18 cellular contexts compared by ENCODE assay signal in the genomic region with DNA sequence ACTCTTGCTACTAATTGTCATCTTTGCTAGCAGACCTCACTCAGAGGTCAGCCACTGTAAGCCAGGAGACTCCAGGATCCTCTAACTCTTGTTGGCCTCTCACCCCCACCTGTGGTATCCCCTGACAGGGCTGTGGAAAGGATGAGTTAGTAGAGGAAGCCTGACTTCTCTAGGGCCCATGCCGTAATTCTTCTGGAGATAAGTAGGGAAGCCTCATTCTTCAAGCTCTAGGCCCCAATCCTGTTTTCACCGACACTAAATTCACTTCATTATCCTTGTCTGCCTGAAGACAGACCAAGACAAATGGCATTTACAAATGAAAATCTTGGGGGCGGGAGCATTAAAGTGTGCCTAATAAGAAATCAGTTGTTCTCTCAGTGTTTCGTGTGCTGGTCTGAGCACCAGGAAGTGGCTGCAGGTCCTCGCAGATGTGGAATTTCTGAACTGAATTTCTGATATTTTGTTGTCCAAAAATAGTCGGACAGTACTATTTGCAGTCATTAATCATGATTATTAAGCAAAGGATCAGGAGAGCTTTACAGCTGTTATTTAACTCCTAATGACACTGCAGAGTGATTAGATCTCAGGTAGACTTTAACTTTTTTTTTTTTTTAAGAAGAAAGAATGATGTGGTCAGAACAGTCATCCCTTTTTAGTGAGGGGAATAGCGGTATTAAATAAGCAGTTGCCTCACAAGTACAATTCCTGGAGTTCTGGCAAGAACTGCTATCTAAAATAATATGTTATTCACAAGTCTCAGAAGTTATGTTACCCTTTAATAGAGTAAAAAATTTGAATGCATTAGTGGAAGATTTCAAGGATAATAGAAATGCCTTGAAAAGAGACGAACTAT. TPM values are rescaled to one million over a fixed set of nuclear protein-coding genes. Genes with fewer than 3 reads are reported as not detected.
A peak's percentile ranks its signal among the peaks of the same experiment; 100 is the strongest.
DNase-seq lines count a peak whose midpoint lies in the region; FAIRE-seq and TF ChIP-seq lines count a peak whose summit lies in the region.
"Had no signal": no experiment of that assay in that cellular context is flagged by ENCODE, and none has a peak within 500 bp of the region (broad histone marks: within the 10 kb centered on the region; RNA-seq: fewer than 3 reads in every experiment).

No MANE protein-coding gene starts in this region.

- H3K9me3 Mint-ChIP-seq in nephron progenitor cell, result no peaks in the 10 kb centered on the region
- no peaks in the 10 kb centered on the region for H3K9me3 Mint-ChIP-seq in activated CD4-positive, alpha-beta memory T cell treated with anti-CD3 and anti-CD28 coated beads, Interleukin-2, amount 10 ng/mL, durations not matched to agents 7 days and 5 days
- no peaks in the 10 kb centered on the region for H3K9me3 Mint-ChIP-seq in Calu3 (ENCODE audit: low read depth, unreplicated experiment)
- H3K9me3 Mint-ChIP-seq: activated naive CD4-positive, alpha-beta T cell treated with anti-CD3 and anti-CD28 coated beads, Interleukin-2, amount 10 ng/mL, durations not matched to agents 7 days and 5 days; neural crest cell had no signal

- 49% methylated on average over 8 of the region's 8 CpGs for WGBS in esophagus muscularis mucosa
- 78 to 79% methylated on average over 8 of the region's 8 CpGs for WGBS in thyroid gland, 2 donors

- H3K36me3 ChIP-seq in esophagus muscularis mucosa, result no peaks in the 10 kb centered on the region
- H3K36me3 ChIP-seq in kidney (ENCODE audit: control insufficient read depth in 1 of 2, insufficient read depth in 2 of 2, low read length in 2 of 2), result no peaks in the 10 kb centered on the region
- H3K36me3 ChIP-seq in thyroid gland, result no peaks in the 10 kb centered on the region

- intact Hi-C loops in esophagus muscularis mucosa (cut with DNase I) (loop anchor here (5.0 kb wide), 1 partner anchor 57 kb away; the partner anchor contains the start of gene RBMS3), kidney (cut with DNase I) (no loop called here), thyroid gland (cut with DNase I) (no loop called here), Calu3 (cut with micrococcal nuclease; ENCODE audit: unreplicated experiment) (no loop called here)

- no peak for TF ChIP-seq POLR2A in esophagus muscularis mucosa (IDR thresholded peaks at IDR 0.05; ENCODE audit: low read depth)
- no peak for TF ChIP-seq POLR2A in thyroid gland (IDR thresholded peaks at IDR 0.05)

- no peak overlapping the region for H3K4me3 ChIP-seq in AG10803 (ENCODE audit: low read length)
- no peak overlapping the region for H3K4me3 ChIP-seq in esophagus muscularis mucosa
- no peak overlapping the region for H3K4me3 ChIP-seq in kidney (ENCODE audit: low read length in 2 of 2)
- no peak overlapping the region for H3K4me3 ChIP-seq in thyroid gland (replicated peaks in 1 of 3)
- H3K4me3 ChIP-seq: psoas muscle had no signal

- no peaks in the 10 kb centered on the region for H3K36me3 Mint-ChIP-seq in nephron progenitor cell (ENCODE audit: low read depth)
- no peaks in the 10 kb centered on the region for H3K36me3 Mint-ChIP-seq in activated CD4-positive, alpha-beta memory T cell treated with anti-CD3 and anti-CD28 coated beads, Interleukin-2, amount 10 ng/mL, durations not matched to agents 7 days and 5 days (ENCODE audit: low read depth)
- H3K36me3 Mint-ChIP-seq in Calu3 (ENCODE audit: insufficient read depth, unreplicated experiment), result no peaks in the 10 kb centered on the region
- H3K36me3 Mint-ChIP-seq: activated naive CD4-positive, alpha-beta T cell treated with anti-CD3 and anti-CD28 coated beads, Interleukin-2, amount 10 ng/mL, durations not matched to agents 7 days and 5 days had no signal

- BruUV-seq in Calu3 (replicated peaks; lab: Mats Ljungman, UMichigan), result no TSS peak

- H3K4me3 Mint-ChIP-seq in nephron progenitor cell (peak overlapping the region; percentile 37), Calu3 (ENCODE audit: low read depth, unreplicated experiment) (no peak overlapping the region)
- H3K4me3 Mint-ChIP-seq in activated CD4-positive, alpha-beta memory T cell treated with anti-CD3 and anti-CD28 coated beads, Interleukin-2, amount 10 ng/mL, durations not matched to agents 7 days and 5 days, result no peak overlapping the region
- H3K4me3 Mint-ChIP-seq: activated naive CD4-positive, alpha-beta T cell treated with anti-CD3 and anti-CD28 coated beads, Interleukin-2, amount 10 ng/mL, durations not matched to agents 7 days and 5 days; neural crest cell had no signal

- TF ChIP-seq CTCF in AG10803 (conservative IDR thresholded peaks at IDR 0.05; ENCODE audit: low read length), result no peak
- no peak for TF ChIP-seq CTCF in esophagus muscularis mucosa (IDR thresholded peaks at IDR 0.05)
- TF ChIP-seq CTCF in nephron progenitor cell (IDR thresholded peaks at IDR 0.05), result no peak
- no peak for TF ChIP-seq CTCF in kidney (IDR thresholded peaks at IDR 0.05; ENCODE audit: borderline replicate concordance, extremely low read depth, insufficient read depth)
- no peak for TF ChIP-seq CTCF in thyroid gland (IDR thresholded peaks at IDR 0.05)
- TF ChIP-seq CTCF in Calu3 (IDR thresholded peaks at IDR 0.05; ENCODE audit: unreplicated experiment), result no peak

- no peaks in the 10 kb centered on the region for H3K27me3 Mint-ChIP-seq in nephron progenitor cell (ENCODE audit: low read depth, poor library complexity)
- H3K27me3 Mint-ChIP-seq in activated CD4-positive, alpha-beta memory T cell treated with anti-CD3 and anti-CD28 coated beads, Interleukin-2, amount 10 ng/mL, durations not matched to agents 7 days and 5 days, result no peaks in the 10 kb centered on the region
- no peaks in the 10 kb centered on the region for H3K27me3 Mint-ChIP-seq in Calu3 (ENCODE audit: unreplicated experiment)
- H3K27me3 Mint-ChIP-seq: activated naive CD4-positive, alpha-beta T cell treated with anti-CD3 and anti-CD28 coated beads, Interleukin-2, amount 10 ng/mL, durations not matched to agents 7 days and 5 days had no signal

- no peak for FAIRE-seq in kidney (lab: Jason Lieb, UNC)

- DNase-seq in AG10803 (ENCODE audit: low read depth) (peak; percentile 76), NCI-H82 (lab: John Stamatoyannopoulos, UW) (peak; percentile 81), esophagus muscularis mucosa (ENCODE audit: extremely low spot score) (no peak), nephron progenitor cell (peak; percentile 24), kidney (no peak), thyroid gland (no peak), Calu3 (no peak)
- DNase-seq in activated CD4-positive, alpha-beta memory T cell treated with anti-CD3 and anti-CD28 coated beads, Interleukin-2, amount 10 ng/mL, durations not matched to agents 7 days and 5 days, result no peak
- DNase-seq: activated CD8-positive, alpha-beta memory T cell treated with anti-CD3 and anti-CD28 coated beads for 24 hours; activated naive CD4-positive, alpha-beta T cell treated with anti-CD3 and anti-CD28 coated beads, Interleukin-2, amount 10 ng/mL, durations not matched to agents 7 days and 5 days; activated T-cell treated with anti-CD3 and anti-CD28 coated beads, Interleukin-2, amount 50 U/mL, for 48 hours; hippocampal formation; midbrain; NCI-H524 treated with DMSO at 0.1 percent for 48 hours; OCI-M1; psoas muscle had no signal

- TF ChIP-seq EP300 in esophagus muscularis mucosa (IDR thresholded peaks at IDR 0.05), result no peak

- CTCF ChIA-PET in activated CD4-positive, alpha-beta memory T cell treated with anti-CD3 and anti-CD28 coated beads, Interleukin-2, amount 10 ng/mL, durations not matched to agents 7 days and 5 days (lab: Charles Lee), result no interaction called here
- CTCF ChIA-PET in Calu3 (lab: Charles Lee), result no interaction called here

- POLR2A ChIA-PET in activated CD4-positive, alpha-beta memory T cell treated with anti-CD3 and anti-CD28 coated beads, Interleukin-2, amount 10 ng/mL, durations not matched to agents 7 days and 5 days (lab: Charles Lee), result no interaction called here

- H3K4me1 ChIP-seq in esophagus muscularis mucosa, result peaks cover 32 to 62% (median 59%) of the 10 kb centered on the region in 4 donors
- peaks cover 0 to 2% of the 10 kb centered on the region in 2 donors for H3K4me1 ChIP-seq in kidney (ENCODE audit: control insufficient read depth in 1 of 2, insufficient read depth in 1 of 2, low read depth in 1 of 2, low read length in 2 of 2)
- H3K4me1 ChIP-seq in thyroid gland, result peaks cover 48 to 55% of the 10 kb centered on the region in 2 donors

- H3K27me3 ChIP-seq in esophagus muscularis mucosa (no peaks in the 10 kb centered on the region), thyroid gland (no peaks in the 10 kb centered on the region)

- peak overlapping the region; percentile 50 to 59 (median 54) for H3K27ac ChIP-seq in esophagus muscularis mucosa (replicated peaks in 1 of 4)
- no peak overlapping the region for H3K27ac ChIP-seq in kidney (ENCODE audit: low read depth in 2 of 2, low read length in 2 of 2)
- no peak overlapping the region for H3K27ac ChIP-seq in thyroid gland
- H3K27ac ChIP-seq: KMS-11, psoas muscle had no signal

- peak overlapping the region; percentile 93 for H3K27ac Mint-ChIP-seq in nephron progenitor cell
- no peak overlapping the region for H3K27ac Mint-ChIP-seq in activated CD4-positive, alpha-beta memory T cell treated with anti-CD3 and anti-CD28 coated beads, Interleukin-2, amount 10 ng/mL, durations not matched to agents 7 days and 5 days
- no peak overlapping the region for H3K27ac Mint-ChIP-seq in Calu3 (ENCODE audit: unreplicated experiment)
- H3K27ac Mint-ChIP-seq: activated naive CD4-positive, alpha-beta T cell treated with anti-CD3 and anti-CD28 coated beads, Interleukin-2, amount 10 ng/mL, durations not matched to agents 7 days and 5 days had no signal

- H3K9me3 ChIP-seq in esophagus muscularis mucosa (no peaks in the 10 kb centered on the region), kidney (ENCODE audit: control insufficient read depth in 1 of 2, low read length in 2 of 2) (no peaks in the 10 kb centered on the region), thyroid gland (no peaks in the 10 kb centered on the region)
- H3K9me3 ChIP-seq: psoas muscle had no signal

- H3K9ac ChIP-seq in kidney (ENCODE audit: low read length in 2 of 2), result no peak overlapping the region
- H3K9ac ChIP-seq: KMS-11 had no signal

- H3K4me1 Mint-ChIP-seq in nephron progenitor cell, result peaks cover 57% of the 10 kb centered on the region
- H3K4me1 Mint-ChIP-seq in activated CD4-positive, alpha-beta memory T cell treated with anti-CD3 and anti-CD28 coated beads, Interleukin-2, amount 10 ng/mL, durations not matched to agents 7 days and 5 days, result no peaks in the 10 kb centered on the region
- H3K4me1 Mint-ChIP-seq in Calu3 (ENCODE audit: low read depth, unreplicated experiment), result peaks cover 11% of the 10 kb centered on the region
- H3K4me1 Mint-ChIP-seq: activated naive CD4-positive, alpha-beta T cell treated with anti-CD3 and anti-CD28 coated beads, Interleukin-2, amount 10 ng/mL, durations not matched to agents 7 days and 5 days had no signal

RNA-seq across cellular contexts. Expression of gene RBMS3, which starts 58.3 kb away (rescaled TPM):
- total RNA-seq in esophagus muscularis mucosa (10 to 100 TPM; 53.0 to 81.5 (median 61.2) TPM), kidney (48.8 TPM), thyroid gland (100 to 1,000 TPM; 116 to 171 (median 152) TPM), Calu3 (2022) (1.3 TPM in 2 replicates)
- polyA plus RNA-seq in kidney (ENCODE audit: insufficient read depth, low read depth, low replicate concordance), result 3.2 TPM
- total RNA-seq in activated CD4-positive, alpha-beta memory T cell treated with anti-CD3 and anti-CD28 coated beads, Interleukin-2, amount 10 ng/mL, durations not matched to agents 7 days and 5 days, result under 1 TPM; 0.38 to 0.63 TPM

Comparison
In these comparisons a context has a peak if more than half of its experiments do, and no peak if none do; other contexts are left out.
1. DNase-seq: peak in AG10803 (single experiment), NCI-H82 (single experiment) and nephron progenitor cell (single experiment); none in esophagus muscularis mucosa (single experiment), kidney (single experiment), activated CD4-positive, alpha-beta memory T cell treated with anti-CD3 and anti-CD28 coated beads, Interleukin-2, amount 10 ng/mL, durations not matched to agents 7 days and 5 days (single experiment), thyroid gland (0 of 2) and Calu3 (single experiment).
2. H3K27ac ChIP-seq: peak in esophagus muscularis mucosa (4 of 4); none in kidney (0 of 2) and thyroid gland (0 of 3).
3. RNA of gene RBMS3, which starts 58.3 kb away (total RNA-seq): 116 to 171 TPM in thyroid gland, 53.0 to 81.5 TPM in esophagus muscularis mucosa and 48.8 TPM in kidney (single experiment); 1.3 TPM in Calu3 and 0.38 to 0.63 TPM in activated CD4-positive, alpha-beta memory T cell treated with anti-CD3 and anti-CD28 coated beads, Interleukin-2, amount 10 ng/mL, durations not matched to agents 7 days and 5 days; every median in the first group is over 10 times any median in the second.